13 cellular contexts compared by ENCODE assay signal in genomic region chr1:1173793-1174415, GRCh38. TPM values are rescaled to one million over a fixed set of nuclear protein-coding genes. Genes with fewer than 3 reads are reported as not detected.
A peak's percentile ranks its signal among the peaks of the same experiment; 100 is the strongest.
DNase-seq lines count a peak whose midpoint lies in the region; ATAC-seq, FAIRE-seq and TF ChIP-seq lines count a peak whose summit lies in the region.
"Had no signal": no experiment of that assay in that cellular context is flagged by ENCODE, and none has a peak within 500 bp of the region (broad histone marks: within the 10 kb centered on the region; RNA-seq: fewer than 3 reads in every experiment).

Gene TTLL10 (plus strand): TSS chr1:1173880. CDS start chr1:1179216, 5,336 bp downstream.

- no peak for TF ChIP-seq CTCF in kidney (IDR thresholded peaks at IDR 0.05; ENCODE audit: borderline replicate concordance, extremely low read depth, insufficient read depth)

- 6 to 13% methylated on average over 29 to 35 of the region's 35 CpGs for WGBS in aorta, 2 donors

- H3K36me3 ChIP-seq in kidney (ENCODE audit: control insufficient read depth in 1 of 2, insufficient read depth in 2 of 2, low read length in 2 of 2) = no peaks in the 10 kb centered on the region
- H3K36me3 ChIP-seq in aorta (ENCODE audit: control insufficient read depth in 1 of 2, insufficient read depth in 2 of 2, low read length in 1 of 2) = no peaks in the 10 kb centered on the region

- no peak within 1 kb of the TSS for H3K27ac ChIP-seq in kidney (ENCODE audit: low read depth in 2 of 2, low read length in 2 of 2)
- no peak within 1 kb of the TSS for H3K27ac ChIP-seq in aorta (ENCODE audit: low read depth in 1 of 2, low read length in 2 of 2)

- ATAC-seq in Right ventricle myocardium inferior (no peak), aorta (ENCODE audit: low FRiP score) (no peak), HG02981 (IDR thresholded peaks at IDR 0.05; ENCODE audit: unreplicated experiment) (no peak)

- H3K9me3 ChIP-seq in kidney (ENCODE audit: control insufficient read depth in 1 of 2, low read length in 2 of 2) (no peaks in the 10 kb centered on the region), aorta (ENCODE audit: control insufficient read depth, low read length) (no peaks in the 10 kb centered on the region)

- FAIRE-seq in kidney (lab: Jason Lieb, UNC) = no peak
- FAIRE-seq: urothelium cell line had no signal

- H3K4me1 ChIP-seq in kidney (ENCODE audit: control insufficient read depth in 1 of 2, insufficient read depth in 1 of 2, low read depth in 1 of 2, low read length in 2 of 2) (no peaks in the 10 kb centered on the region), aorta (ENCODE audit: control insufficient read depth in 1 of 2, insufficient read depth in 2 of 2, low read length in 2 of 2) (no peaks in the 10 kb centered on the region)

- no peak within 1 kb of the TSS for H3K4me3 ChIP-seq in kidney (ENCODE audit: low read length in 2 of 2)
- no peak within 1 kb of the TSS for H3K4me3 ChIP-seq in aorta (ENCODE audit: low read length in 2 of 2)

- peaks cover 0 to 1% of the 10 kb centered on the region in 2 donors for H3K27me3 ChIP-seq in aorta (ENCODE audit: control insufficient read depth in 1 of 2, insufficient read depth in 2 of 2, low read length in 1 of 2)

- intact Hi-C loops in cardiac septum (cut with DNase I) (no loop called here), Right ventricle myocardium inferior (cut with DNase I) (no loop called here), kidney (cut with DNase I) (no loop called here), aorta (cut with DNase I) (no loop called here)

- DNase-seq in cardiac septum (ENCODE audit: low spot score) (peak; percentile 71), Right ventricle myocardium inferior (ENCODE audit: missing footprints) (no peak), kidney (peak; percentile 86), aorta (peak; percentile 44 to 74), NCI-H446 treated with DMSO at 0.1 percent for 48 hours (lab: John Stamatoyannopoulos, UW) (no peak), SHP77 treated with DMSO at 0.1 percent for 48 hours (lab: John Stamatoyannopoulos, UW) (no peak)
- DNase-seq in activated effector memory CD4-positive, alpha-beta T cell treated with Interleukin-2 at 50 U/mL for 16 hours = peak; percentile 47
- DNase-seq: mammary epithelial cell had no signal

- no peak within 1 kb of the TSS for H3K9ac ChIP-seq in kidney (ENCODE audit: low read length in 2 of 2)

RNA-seq across cellular contexts. Expression of gene TTLL10, which starts in this region (rescaled TPM):
- total RNA-seq in cardiac septum (0.22 TPM), Right ventricle myocardium inferior (0.24 TPM), kidney (1.5 TPM), aorta (under 1 TPM in 1 of 2 donors, not detected in 1; 0.15 TPM)
- polyA plus RNA-seq in kidney (ENCODE audit: insufficient read depth, low read depth, low replicate concordance) (not detected), aorta (not detected)
- total RNA-seq: epithelial cell of proximal tubule, LHCN-M2, mammary epithelial cell had no signal
- polyA plus RNA-seq: BJ, mammary epithelial cell had no signal

Comparison
In these comparisons a context has a peak if more than half of its experiments do, and no peak if none do; other contexts are left out.
1. Peak in DNase-seq in cardiac septum; RNA of the gene not detected or under 1 TPM.
2. Peak in DNase-seq in aorta; RNA of the gene not detected or under 1 TPM.
3. DNase-seq: peak in activated effector memory CD4-positive, alpha-beta T cell treated with Interleukin-2 at 50 U/mL for 16 hours (single experiment) and kidney (single experiment); none in Right ventricle myocardium inferior (single experiment), NCI-H446 treated with DMSO at 0.1 percent for 48 hours (single experiment) and SHP77 treated with DMSO at 0.1 percent for 48 hours (single experiment).